ENCODE assay signal across 8 cellular contexts in genomic region chr9:114588150-114588663, GRCh38. TPM values are rescaled to one million over a fixed set of nuclear protein-coding genes. Genes with fewer than 3 reads are reported as not detected.
DNase-seq lines count a peak whose midpoint lies in the region; ATAC-seq and TF ChIP-seq lines count a peak whose summit lies in the region.

No MANE protein-coding gene starts in this region.

- H3K36me3 Mint-ChIP-seq in osteocyte (ENCODE audit: unreplicated experiment) = peaks cover 9% of the 10 kb centered on the region

- peaks cover 40 to 56% (median 42%) of the 10 kb centered on the region in 3 donors for H3K4me1 ChIP-seq in esophagus squamous epithelium

- intact Hi-C loops in esophagus squamous epithelium (cut with DNase I) = loop anchor here (10.0 kb wide), 1 partner anchor 83 kb away; the partner anchor contains the start of gene WHRN

- ATAC-seq in GM21737 (IDR thresholded peaks at IDR 0.05; ENCODE audit: unreplicated experiment) = no peak

- H3K4me3 ChIP-seq in esophagus squamous epithelium = peak overlapping the region; percentile 81 to 90 (median 88)

- H3K36me3 ChIP-seq in esophagus squamous epithelium = peaks cover 0 to 8% (median 3%) of the 10 kb centered on the region in 3 donors

- no peaks in the 10 kb centered on the region for H3K9me3 ChIP-seq in esophagus squamous epithelium

- H3K9me3 Mint-ChIP-seq in osteocyte (ENCODE audit: unreplicated experiment) = no peaks in the 10 kb centered on the region

- no peaks in the 10 kb centered on the region for H3K27me3 ChIP-seq in esophagus squamous epithelium

- DNase-seq in activated CD8-positive, alpha-beta memory T cell treated with anti-CD3 and anti-CD28 coated beads, Interleukin-2, amount 50 U/mL, for 48 hours = peak; percentile 59
- no peak for DNase-seq in activated CD8-positive, alpha-beta memory T cell treated with anti-CD3 and anti-CD28 coated beads for 24 hours
- DNase-seq in esophagus squamous epithelium (lab: John Stamatoyannopoulos, UW) (no peak), osteocyte (ENCODE audit: extremely low spot score, unreplicated experiment) (no peak), NCI-H2196 (lab: John Stamatoyannopoulos, UW; ENCODE audit: unreplicated experiment) (no peak), midbrain (lab: John Stamatoyannopoulos, UW) (no peak)

- TF ChIP-seq CTCF in VCaP (conservative IDR thresholded peaks at IDR 0.05) (no peak), esophagus squamous epithelium (IDR thresholded peaks at IDR 0.05) (no peak), osteocyte (IDR thresholded peaks at IDR 0.05) (no peak)

- H3K4me1 Mint-ChIP-seq in osteocyte (ENCODE audit: unreplicated experiment) = peaks cover 47% of the 10 kb centered on the region

- no peak for TF ChIP-seq POLR2A in esophagus squamous epithelium (IDR thresholded peaks at IDR 0.05)

- no peaks in the 10 kb centered on the region for H3K27me3 Mint-ChIP-seq in osteocyte (ENCODE audit: unreplicated experiment)

- peak overlapping the region; percentile 97 for H3K27ac ChIP-seq in VCaP
- peak overlapping the region; percentile 90 to 97 (median 96) for H3K27ac ChIP-seq in esophagus squamous epithelium

- WGBS in esophagus squamous epithelium, 2 donors = 0% methylated on average over 10 to 15 of the region's 15 CpGs

- peak overlapping the region; percentile 98 for H3K4me3 Mint-ChIP-seq in osteocyte (ENCODE audit: unreplicated experiment)

- H3K27ac Mint-ChIP-seq in osteocyte (ENCODE audit: unreplicated experiment) = peak overlapping the region; percentile 99

RNA-seq across cellular contexts. Expression of gene ATP6V1G1, which starts 0.6 kb away (rescaled TPM):
- total RNA-seq in esophagus squamous epithelium (100 to 1,000 TPM; 151 to 210 (median 185) TPM), osteocyte (118 and 123 TPM in 2 replicates)

RNA-seq across cellular contexts. Expression of gene TMEM268, which starts 22.9 kb away (rescaled TPM):
- total RNA-seq in esophagus squamous epithelium = 1 to 10 TPM; 3.2 to 6.5 (median 6.2) TPM
- 15.9 and 16.1 TPM in 2 replicates for total RNA-seq in osteocyte
